In genomic region chr7:2761801-2762497, GRCh38 we compare ENCODE assay signal across 12 cellular contexts.
DNase-seq lines count a peak whose midpoint lies in the region; ATAC-seq and TF ChIP-seq lines count a peak whose summit lies in the region.
"Had no signal": no experiment of that assay in that cellular context is flagged by ENCODE, and none has a peak within 500 bp of the region (broad histone marks: within the 10 kb centered on the region; RNA-seq: fewer than 3 reads in every experiment).

No MANE protein-coding gene starts in this region.

- H2AFZ ChIP-seq in ACC112 (ENCODE audit: low read length, unreplicated experiment), result no peak overlapping the region

- peaks cover 15% of the 10 kb centered on the region for H3K36me3 Mint-ChIP-seq in WTC11

- no peak overlapping the region for H3K4me3 Mint-ChIP-seq in WTC11

- no peaks in the 10 kb centered on the region for H3K9me3 Mint-ChIP-seq in WTC11

- H3K4me1 ChIP-seq in ACC112 (ENCODE audit: control insufficient read depth, insufficient read depth, low read length, unreplicated experiment), result peaks cover 49% of the 10 kb centered on the region
- peaks cover 56% of the 10 kb centered on the region for H3K4me1 ChIP-seq in rectal smooth muscle tissue (ENCODE audit: control insufficient read depth, insufficient read depth, low read length)

- no peaks in the 10 kb centered on the region for H3K27me3 ChIP-seq in ACC112 (ENCODE audit: insufficient read depth, low read length)
- no peaks in the 10 kb centered on the region for H3K27me3 ChIP-seq in rectal smooth muscle tissue (ENCODE audit: control insufficient read depth, insufficient read depth, low read length)

- H3K27ac Mint-ChIP-seq in WTC11, result peak overlapping the region; percentile 80

- H3K36me3 ChIP-seq in ACC112 (ENCODE audit: insufficient read depth, low read length) (no peaks in the 10 kb centered on the region), rectal smooth muscle tissue (ENCODE audit: control insufficient read depth, insufficient read depth, low read length) (no peaks in the 10 kb centered on the region)

- peak overlapping the region; percentile 41; the same call in 1 of the 2 replicates for H3K4me3 ChIP-seq in ACC112 (ENCODE audit: low read depth, low read length)
- no peak overlapping the region for H3K4me3 ChIP-seq in rectal smooth muscle tissue (ENCODE audit: low read length)

- ATAC-seq in WTC11 (no peak), HG03039 (IDR thresholded peaks at IDR 0.05; ENCODE audit: unreplicated experiment) (no peak), GM21381 (IDR thresholded peaks at IDR 0.05; ENCODE audit: unreplicated experiment) (no peak), HG03025 (IDR thresholded peaks at IDR 0.05; ENCODE audit: low FRiP score, unreplicated experiment) (no peak)

- H3K27me3 Mint-ChIP-seq in WTC11 (ENCODE audit: low read depth), result no peaks in the 10 kb centered on the region

- peaks cover 57% of the 10 kb centered on the region for H3K4me1 Mint-ChIP-seq in WTC11

- DNase-seq in WTC11 (ENCODE audit: low spot score), result no peak
- peak; percentile 84 for DNase-seq in islet precursor cell
- no peak for DNase-seq in putamen (ENCODE audit: low spot score)
- DNase-seq: activated gamma-delta T cell treated with Interleukin-2 at 50 U/mL for 16 hours, NCI-H2107, OCI-M1, T-helper 1 cell had no signal

- peaks cover 31% of the 10 kb centered on the region for H3K79me2 ChIP-seq in ACC112 (ENCODE audit: control insufficient read depth, insufficient read depth, low read length, unreplicated experiment)

- H3K9ac ChIP-seq in rectal smooth muscle tissue (ENCODE audit: low read length), result no peak overlapping the region

- TF ChIP-seq CTCF in WTC11 (IDR thresholded peaks at IDR 0.05), result no peak

- POLR2A ChIA-PET in WTC11 (lab: Charles Lee), result no interaction called here

- H3K27ac ChIP-seq in ACC112 (ENCODE audit: low read depth, low read length) (peak overlapping the region; percentile 78), rectal smooth muscle tissue (ENCODE audit: low read depth, low read length) (peak overlapping the region; percentile 96)

- CTCF ChIA-PET in WTC11 (lab: Charles Lee), result interaction anchor here (1.2 to 2.3 kb wide), 6 partner anchors 27 to 63 kb away, joined by 3 to 17 read pairs (median 6); no protein-coding TSS in a partner anchor

TF ChIP-seq in WTC11, 78 proteins besides CTCF, POLR2A, EP300 and RAD21:
- TF ChIP-seq, protein P1, sequence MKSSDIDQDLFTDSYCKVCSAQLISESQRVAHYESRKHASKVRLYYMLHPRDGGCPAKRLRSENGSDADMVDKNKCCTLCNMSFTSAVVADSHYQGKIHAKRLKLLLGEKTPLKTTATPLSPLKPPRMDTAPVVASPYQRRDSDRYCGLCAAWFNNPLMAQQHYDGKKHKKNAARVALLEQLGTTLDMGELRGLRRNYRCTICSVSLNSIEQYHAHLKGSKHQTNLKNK (CRISPR knock-in tag; IDR thresholded peaks at IDR 0.05), result no peak
- no peak for TF ChIP-seq HMGXB4 (CRISPR knock-in tag; IDR thresholded peaks at IDR 0.05)
- no peak for TF ChIP-seq RORB (CRISPR knock-in tag; IDR thresholded peaks at IDR 0.05)
- no peak for TF ChIP-seq NFYB (CRISPR knock-in tag; conservative IDR thresholded peaks at IDR 0.05; ENCODE audit: low read depth)
- TF ChIP-seq TP53 (CRISPR knock-in tag; IDR thresholded peaks at IDR 0.05), result no peak
- no peak for TF ChIP-seq ZBTB21 (CRISPR knock-in tag; IDR thresholded peaks at IDR 0.05; ENCODE audit: borderline replicate concordance)
- TF ChIP-seq MLX (CRISPR knock-in tag; IDR thresholded peaks at IDR 0.05), result no peak
- TF ChIP-seq TEAD1 (CRISPR knock-in tag; IDR thresholded peaks at IDR 0.05), result no peak
- no peak for TF ChIP-seq ZNF138 (CRISPR knock-in tag; conservative IDR thresholded peaks at IDR 0.05)
- no peak for TF ChIP-seq E2F5 (CRISPR knock-in tag; IDR thresholded peaks at IDR 0.05)
- TF ChIP-seq, protein P2, sequence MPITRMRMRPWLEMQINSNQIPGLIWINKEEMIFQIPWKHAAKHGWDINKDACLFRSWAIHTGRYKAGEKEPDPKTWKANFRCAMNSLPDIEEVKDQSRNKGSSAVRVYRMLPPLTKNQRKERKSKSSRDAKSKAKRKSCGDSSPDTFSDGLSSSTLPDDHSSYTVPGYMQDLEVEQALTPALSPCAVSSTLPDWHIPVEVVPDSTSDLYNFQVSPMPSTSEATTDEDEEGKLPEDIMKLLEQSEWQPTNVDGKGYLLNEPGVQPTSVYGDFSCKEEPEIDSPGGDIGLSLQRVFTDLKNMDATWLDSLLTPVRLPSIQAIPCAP (CRISPR knock-in tag; IDR thresholded peaks at IDR 0.05), result no peak
- no peak for TF ChIP-seq GTF2I (CRISPR knock-in tag; conservative IDR thresholded peaks at IDR 0.05)
- TF ChIP-seq PRRX2 (CRISPR knock-in tag; IDR thresholded peaks at IDR 0.05), result no peak
- no peak for TF ChIP-seq SMAD3 (CRISPR knock-in tag; IDR thresholded peaks at IDR 0.05; ENCODE audit: borderline replicate concordance)
- TF ChIP-seq ZNF219 (CRISPR knock-in tag; IDR thresholded peaks at IDR 0.05; ENCODE audit: borderline replicate concordance), result no peak
- TF ChIP-seq EMX1 (CRISPR knock-in tag; IDR thresholded peaks at IDR 0.05), result no peak
- no peak for TF ChIP-seq NFE2L1 (CRISPR knock-in tag; IDR thresholded peaks at IDR 0.05)
